ENCODE assay signal across 1 cellular context in genomic region chr20:23653400-23653938, GRCh38.
TF ChIP-seq lines count a peak whose summit lies in the region.

No MANE protein-coding gene starts in this region.

TF ChIP-seq in HepG2, 621 proteins besides CTCF, POLR2A, EP300 and RAD21 (continued from another document):
- TF ChIP-seq ZBTB43 (CRISPR knock-in tag; conservative IDR thresholded peaks at IDR 0.05) = no peak
